Comparison of ENCODE assay signal across 1 cellular context in genomic region chr2:139992078-139992477, GRCh38.
TF ChIP-seq lines count a peak whose summit lies in the region.

No MANE protein-coding gene starts in this region.

TF ChIP-seq in HCT116, 20 proteins besides CTCF, POLR2A, EP300 and RAD21 (continued from another document):
- no peak for TF ChIP-seq REST (IDR thresholded peaks at IDR 0.05; ENCODE audit: low read depth)
- no peak for TF ChIP-seq CBX3 (IDR thresholded peaks at IDR 0.05; ENCODE audit: low read depth)
- TF ChIP-seq SRF (IDR thresholded peaks at IDR 0.05; ENCODE audit: low read depth), result no peak
- TF ChIP-seq SP1 (IDR thresholded peaks at IDR 0.05; ENCODE audit: low read depth), result no peak
- no peak for TF ChIP-seq MAX (IDR thresholded peaks at IDR 0.05)
- TF ChIP-seq EZH2 (IDR thresholded peaks at IDR 0.05), result no peak
- no peak for TF ChIP-seq POLR2AphosphoS5 (IDR thresholded peaks at IDR 0.05; ENCODE audit: low read depth, low read length)
- TF ChIP-seq JUND (IDR thresholded peaks at IDR 0.05), result no peak
- TF ChIP-seq ZBTB33 (IDR thresholded peaks at IDR 0.05; ENCODE audit: extremely low read depth, insufficient replicate concordance, low read length), result no peak
- no peak for TF ChIP-seq EZH2phosphoT487 (IDR thresholded peaks at IDR 0.05; ENCODE audit: borderline replicate concordance)
- no peak for TF ChIP-seq TCF7L2 (IDR thresholded peaks at IDR 0.05; ENCODE audit: borderline replicate concordance, extremely low read depth, insufficient read depth, insufficient read length)
- TF ChIP-seq SIN3A (IDR thresholded peaks at IDR 0.05; ENCODE audit: low read depth), result no peak
- no peak for TF ChIP-seq YY1 (IDR thresholded peaks at IDR 0.05; ENCODE audit: extremely low read depth, insufficient replicate concordance, low read depth, low read length)
- no peak for TF ChIP-seq ATF3 (IDR thresholded peaks at IDR 0.05)
